Comparison of ENCODE assay signal across 26 cellular contexts in the genomic region with DNA sequence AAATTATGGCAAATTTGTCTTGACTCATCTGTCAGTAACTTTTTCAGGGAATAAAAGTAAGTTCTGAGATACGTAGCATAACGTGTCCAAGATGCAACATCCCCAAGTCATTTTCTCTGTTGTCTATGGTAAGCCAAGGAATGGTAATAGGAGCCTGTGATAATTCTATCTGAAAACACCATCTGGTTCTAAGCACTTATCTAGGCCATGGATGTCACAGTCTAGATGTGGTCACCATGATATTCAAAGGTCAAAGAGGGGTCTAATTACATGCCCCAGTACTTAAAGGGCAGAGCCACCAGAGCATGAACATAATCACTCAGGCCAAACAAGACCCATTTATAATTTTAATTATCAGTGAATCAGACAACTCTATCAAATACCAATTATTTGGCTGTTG.
"Had no signal": no experiment of that assay in that cellular context is flagged by ENCODE, and none has a peak within 500 bp of the region (broad histone marks: within the 10 kb centered on the region; RNA-seq: fewer than 3 reads in every experiment).

No MANE protein-coding gene starts in this region.

- H3K9ac ChIP-seq: neural progenitor cell, parathyroid adenoma had no signal

- H3K36me3 ChIP-seq: left lung, lower lobe of right lung, neural progenitor cell, neutrophil, spleen, suprapubic skin, thoracic aorta, tibial artery, upper lobe of right lung had no signal

- DNase-seq: hippocampal formation; kidney; left colon; left lung; lower lobe of right lung; mammary epithelial cell; mesenchymal stem cell; naive B cell; natural killer cell; nephron progenitor cell; occipital lobe; right cardiac atrium; small intestine; spleen; stimulated activated CD4-positive, alpha-beta T cell treated with anti-CD3 and anti-CD28 coated beads, Interleukin-4, amount 100 ng/mL, for 24 hours; stimulated activated naive CD4-positive, alpha-beta T cell; tibial artery; trophoblast cell; upper lobe of right lung had no signal

- H2AFZ ChIP-seq: neural progenitor cell, parathyroid adenoma had no signal

- ATAC-seq: left colon; left lung; lower lobe of right lung; natural killer cell; right cardiac atrium; sciatic nerve; stimulated activated effector memory CD8-positive, alpha-beta T cell treated with anti-CD3 and anti-CD28 coated beads, Interleukin-12 subunit alpha, Interleukin-12 subunit beta, amount 100 ng/mL, for 72 hours; upper lobe of right lung had no signal

- H3K9me3 ChIP-seq: left lung, lower lobe of right lung, neutrophil, suprapubic skin, thoracic aorta, tibial artery, upper lobe of right lung had no signal

- H3K4me3 ChIP-seq: left lung, lower lobe of right lung, neural progenitor cell, spleen, suprapubic skin, thoracic aorta, tibial artery, upper lobe of right lung had no signal

- H3K4me1 ChIP-seq: left lung, lower lobe of right lung, neural progenitor cell, parathyroid adenoma, spleen, suprapubic skin, upper lobe of right lung had no signal

- H3K79me2 ChIP-seq: parathyroid adenoma had no signal

- H3K27ac ChIP-seq: left lung, lower lobe of right lung, neural progenitor cell, neutrophil, parathyroid adenoma, spleen, suprapubic skin, thoracic aorta, tibial artery, upper lobe of right lung had no signal

- H3K27me3 ChIP-seq: left lung, neural progenitor cell, neutrophil, spleen, suprapubic skin, tibial artery, upper lobe of right lung had no signal

- H3K4me2 ChIP-seq: neural progenitor cell had no signal
